In the genomic region with DNA sequence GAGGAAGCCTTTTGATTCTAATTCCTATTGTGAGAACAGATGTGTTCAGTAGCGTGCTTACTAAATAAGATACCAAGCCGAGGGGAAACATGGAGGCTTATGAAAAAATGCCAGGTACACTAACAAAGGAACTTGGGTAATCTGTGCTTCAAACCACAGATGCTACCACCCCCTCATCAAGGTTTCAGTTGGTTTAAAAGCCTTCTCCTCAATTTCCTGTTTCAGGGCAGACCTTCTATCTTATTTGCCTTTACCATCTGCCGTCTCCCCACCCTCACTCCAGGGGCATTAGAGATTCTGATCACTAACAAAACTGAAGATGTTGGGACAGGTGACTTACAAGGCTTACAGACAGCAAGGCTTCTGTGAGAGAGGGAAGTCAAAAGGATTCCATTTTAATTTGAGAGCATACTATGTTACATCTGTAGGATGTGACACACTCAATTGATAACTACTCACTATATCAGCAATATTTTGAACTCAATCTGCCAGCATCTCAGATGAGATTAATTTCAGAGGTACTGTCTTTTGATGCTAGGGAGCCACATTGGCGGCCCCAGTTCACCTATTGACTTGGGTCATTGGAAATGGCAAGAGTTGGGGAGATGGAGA, we compare ENCODE assay signal across 11 cellular contexts.
DNase-seq lines count a peak whose midpoint lies in the region; ATAC-seq, FAIRE-seq and TF ChIP-seq lines count a peak whose summit lies in the region.
"Had no signal": no experiment of that assay in that cellular context is flagged by ENCODE, and none has a peak within 500 bp of the region (broad histone marks: within the 10 kb centered on the region; RNA-seq: fewer than 3 reads in every experiment).

No MANE protein-coding gene starts in this region.

- H3K27me3 Mint-ChIP-seq in CD8-positive, alpha-beta T cell (ENCODE audit: low read depth): no peaks in the 10 kb centered on the region
- peaks cover 33% of the 10 kb centered on the region for H3K27me3 Mint-ChIP-seq in T-helper 2 cell treated with Interferon-gamma antibody and Interleukin-4, amounts not matched to agents 5 μg/mL and 100 μg/mL, for 36 hours (ENCODE audit: low read depth)
- H3K27me3 Mint-ChIP-seq: brain had no signal

- WGBS in thyroid gland, 2 donors: 68 to 79% methylated on average over 4 of the region's 4 CpGs
- 58% methylated on average over 3 of the region's 4 CpGs for WGBS in right lobe of liver (ENCODE audit: insufficient coverage, low coverage, low lambda C conversion rate, missing lambda C conversion rate)
- WGBS in aorta, 2 donors: 82 to 84% methylated on average over 4 of the region's 4 CpGs

- POLR2A ChIA-PET in CD8-positive, alpha-beta T cell (lab: Charles Lee): interaction anchor here (0.7 kb wide), 1 partner anchor 84 kb away, joined by 3 read pairs; no protein-coding TSS in a partner anchor

- no peaks in the 10 kb centered on the region for H3K36me3 ChIP-seq in CD8-positive, alpha-beta T cell (ENCODE audit: insufficient read depth, low read length)
- H3K36me3 ChIP-seq in thyroid gland: no peaks in the 10 kb centered on the region
- H3K36me3 ChIP-seq in right lobe of liver: no peaks in the 10 kb centered on the region
- H3K36me3 ChIP-seq in aorta (ENCODE audit: control insufficient read depth in 1 of 2, insufficient read depth in 2 of 2, low read length in 1 of 2): no peaks in the 10 kb centered on the region
- H3K36me3 ChIP-seq: right atrium auricular region had no signal

- H3K27me3 ChIP-seq in CD8-positive, alpha-beta T cell (ENCODE audit: insufficient read depth, low read length): no peaks in the 10 kb centered on the region
- H3K27me3 ChIP-seq in thyroid gland (no peaks in the 10 kb centered on the region), right lobe of liver (no peaks in the 10 kb centered on the region), aorta (ENCODE audit: control insufficient read depth in 1 of 2, insufficient read depth in 2 of 2, low read length in 1 of 2) (no peaks in the 10 kb centered on the region)
- H3K27me3 ChIP-seq: right atrium auricular region had no signal

- peaks cover 23% of the 10 kb centered on the region for H3K4me1 ChIP-seq in CD8-positive, alpha-beta T cell (ENCODE audit: insufficient read depth, low read length)
- H3K4me1 ChIP-seq in thyroid gland (no peaks in the 10 kb centered on the region), right lobe of liver (no peaks in the 10 kb centered on the region), aorta (ENCODE audit: control insufficient read depth in 1 of 2, insufficient read depth in 2 of 2, low read length in 2 of 2) (peaks cover 0 to 7% of the 10 kb centered on the region in 2 donors)
- H3K4me1 ChIP-seq: Caco-2 had no signal

- CTCF ChIA-PET in CD8-positive, alpha-beta T cell (lab: Charles Lee): interaction anchor here (1.3 kb wide), 1 partner anchor 18 kb away, joined by 3 read pairs; no protein-coding TSS in a partner anchor

- intact Hi-C loops in CD8-positive, alpha-beta T cell (cut with DNase I, micrococcal nuclease): loop anchor here (1.0 to 10.0 kb wide), 3 partner anchors 18 to 331 kb away; partner anchors contain the start of gene DAZL (in 1 of the 2)
- intact Hi-C loops in thyroid gland (cut with DNase I) (no loop called here), right lobe of liver (cut with DNase I) (no loop called here), aorta (cut with DNase I) (no loop called here)

- peak overlapping the region; percentile 72 for H3K27ac Mint-ChIP-seq in CD8-positive, alpha-beta T cell
- peak overlapping the region; percentile 41 for H3K27ac Mint-ChIP-seq in T-helper 2 cell treated with Interferon-gamma antibody and Interleukin-4, amounts not matched to agents 5 μg/mL and 100 μg/mL, for 36 hours
- H3K27ac Mint-ChIP-seq: brain had no signal

- TF ChIP-seq CTCF in CD8-positive, alpha-beta T cell (IDR thresholded peaks at IDR 0.05): no peak
- no peak for TF ChIP-seq CTCF in thyroid gland (IDR thresholded peaks at IDR 0.05)
- no peak for TF ChIP-seq CTCF in right lobe of liver (IDR thresholded peaks at IDR 0.05)

- H3K27ac ChIP-seq in CD8-positive, alpha-beta T cell (ENCODE audit: low read depth, low read length): no peak overlapping the region
- H3K27ac ChIP-seq in thyroid gland (no peak overlapping the region), right lobe of liver (no peak overlapping the region), aorta (ENCODE audit: low read depth in 1 of 2, low read length in 2 of 2) (no peak overlapping the region)
- H3K27ac ChIP-seq: right atrium auricular region had no signal

- H3K36me3 Mint-ChIP-seq in CD8-positive, alpha-beta T cell: no peaks in the 10 kb centered on the region
- H3K36me3 Mint-ChIP-seq in T-helper 2 cell treated with Interferon-gamma antibody and Interleukin-4, amounts not matched to agents 5 μg/mL and 100 μg/mL, for 36 hours (ENCODE audit: low read depth): no peaks in the 10 kb centered on the region
- H3K36me3 Mint-ChIP-seq: brain had no signal

- no peak overlapping the region for H3K4me3 ChIP-seq in CD8-positive, alpha-beta T cell (ENCODE audit: low read depth, low read length)
- H3K4me3 ChIP-seq in thyroid gland (replicated peaks in 1 of 3) (no peak overlapping the region), right lobe of liver (no peak overlapping the region), aorta (ENCODE audit: low read length in 2 of 2) (no peak overlapping the region)
- H3K4me3 ChIP-seq: right atrium auricular region had no signal

- H3K4me1 Mint-ChIP-seq in CD8-positive, alpha-beta T cell (ENCODE audit: low read depth): peaks cover 36% of the 10 kb centered on the region
- peaks cover 21% of the 10 kb centered on the region for H3K4me1 Mint-ChIP-seq in T-helper 2 cell treated with Interferon-gamma antibody and Interleukin-4, amounts not matched to agents 5 μg/mL and 100 μg/mL, for 36 hours (ENCODE audit: low read depth)
- H3K4me1 Mint-ChIP-seq: brain had no signal

- peak in 3 of 7 experiments; percentile 3 to 53 (median 22) for DNase-seq in CD8-positive, alpha-beta T cell
- DNase-seq in GM19239 (ENCODE audit: insufficient read length, low spot score) (no peak), thyroid gland (no peak), right lobe of liver (no peak), DMS79 treated with DMSO at 0.1 percent for 48 hours (lab: John Stamatoyannopoulos, UW) (no peak), aorta (no peak)
- DNase-seq in T-helper 2 cell treated with Interferon-gamma antibody and Interleukin-4, amounts not matched to agents 5 μg/mL and 100 μg/mL, for 36 hours (ENCODE audit: low spot score): peak; percentile 58
- DNase-seq: Caco-2 had no signal

- TF ChIP-seq POLR2A in thyroid gland (IDR thresholded peaks at IDR 0.05) (no peak), right lobe of liver (IDR thresholded peaks at IDR 0.05) (no peak)

- no peaks in the 10 kb centered on the region for H3K9me3 Mint-ChIP-seq in CD8-positive, alpha-beta T cell
- H3K9me3 Mint-ChIP-seq in T-helper 2 cell treated with Interferon-gamma antibody and Interleukin-4, amounts not matched to agents 5 μg/mL and 100 μg/mL, for 36 hours: no peaks in the 10 kb centered on the region

- H3K4me3 Mint-ChIP-seq in CD8-positive, alpha-beta T cell: peak overlapping the region; percentile 57
- H3K4me3 Mint-ChIP-seq in T-helper 2 cell treated with Interferon-gamma antibody and Interleukin-4, amounts not matched to agents 5 μg/mL and 100 μg/mL, for 36 hours: peak overlapping the region; percentile 44
- H3K4me3 Mint-ChIP-seq: brain had no signal

- peak; percentile 72 for ATAC-seq in CD8-positive, alpha-beta T cell
- peak; percentile 73 for ATAC-seq in HG03039 (IDR thresholded peaks at IDR 0.05; ENCODE audit: unreplicated experiment)
- no peak for ATAC-seq in right lobe of liver
- ATAC-seq in aorta (ENCODE audit: low FRiP score): no peak

- H3K9me3 ChIP-seq in CD8-positive, alpha-beta T cell (ENCODE audit: low read length): no peaks in the 10 kb centered on the region
- H3K9me3 ChIP-seq in thyroid gland: no peaks in the 10 kb centered on the region
- H3K9me3 ChIP-seq in right lobe of liver: no peaks in the 10 kb centered on the region
- no peaks in the 10 kb centered on the region for H3K9me3 ChIP-seq in aorta (ENCODE audit: control insufficient read depth, low read length)
- H3K9me3 ChIP-seq: Caco-2, right atrium auricular region had no signal

- FAIRE-seq in GM19239 (lab: Jason Lieb, UNC): peak; percentile 71

Comparison
In these comparisons a context has a peak if more than half of its experiments do, and no peak if none do; other contexts are left out.
1. ATAC-seq: peak in CD8-positive, alpha-beta T cell (single experiment) and HG03039 (single experiment); none in right lobe of liver (0 of 4) and aorta (single experiment).
2. intact Hi-C loops: an anchor here in CD8-positive, alpha-beta T cell (1.0 to 10.0 kb wide); none called in thyroid gland, right lobe of liver and aorta.